Comparison of ENCODE assay signal across 21 cellular contexts in the genomic region with DNA sequence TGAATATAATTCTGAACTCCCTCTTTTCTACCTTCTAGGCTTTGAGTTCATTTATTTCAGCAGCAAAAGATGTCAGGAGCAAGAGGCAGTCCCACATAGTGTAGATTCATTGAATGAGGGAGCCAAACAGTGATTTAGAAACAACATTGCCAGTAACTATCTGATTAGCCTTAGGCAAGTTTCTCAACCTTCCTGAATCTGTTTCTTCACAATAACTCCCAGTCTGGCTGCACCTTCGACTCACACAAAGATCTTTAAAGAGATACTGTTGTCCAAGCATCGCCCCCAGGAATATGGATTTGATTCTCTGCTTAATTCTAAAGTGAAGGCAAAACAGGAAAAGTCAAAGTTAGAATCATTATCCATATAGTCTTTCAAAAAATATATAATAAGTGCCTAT.
"Had no signal": no experiment of that assay in that cellular context is flagged by ENCODE, and none has a peak within 500 bp of the region (broad histone marks: within the 10 kb centered on the region; RNA-seq: fewer than 3 reads in every experiment).

No MANE protein-coding gene starts in this region.

- H3K27ac Mint-ChIP-seq: endodermal cell, naive B cell, nephron had no signal

- H3K36me3 ChIP-seq: sigmoid colon, stomach, thoracic aorta, transverse colon had no signal

- H3K4me3 Mint-ChIP-seq: endodermal cell, naive B cell, nephron had no signal

- H3K27me3 Mint-ChIP-seq: naive B cell had no signal

- H3K9me3 Mint-ChIP-seq: naive B cell, nephron had no signal

- H3K27ac ChIP-seq: coronary artery, hepatocyte, psoas muscle, sigmoid colon, skin epidermis, stomach, thoracic aorta, transverse colon had no signal

- H3K9me3 ChIP-seq: psoas muscle, sigmoid colon, stomach, thoracic aorta, transverse colon had no signal

- H3K4me1 Mint-ChIP-seq: naive B cell, nephron had no signal

- FAIRE-seq: endothelial cell of umbilical vein, urothelium cell line had no signal

- H3K27me3 ChIP-seq: hepatocyte, sigmoid colon, stomach, transverse colon had no signal

- H3K4me3 ChIP-seq: coronary artery, hepatocyte, psoas muscle, sigmoid colon, skin epidermis, stomach, thoracic aorta, transverse colon had no signal

- DNase-seq: effector CD4-positive, alpha-beta T cell; endodermal cell; foreskin melanocyte; head of caudate nucleus; left colon; midbrain; naive B cell; psoas muscle; sigmoid colon; stimulated activated CD4-positive, alpha-beta T cell treated with anti-CD3 and anti-CD28 coated beads, Interleukin-12 subunit alpha, Interleukin-12 subunit beta, amount 100 ng/mL, for 4 hours; stimulated activated naive CD4-positive, alpha-beta T cell; stomach; substantia nigra; transverse colon had no signal

- H3K79me2 ChIP-seq: hepatocyte had no signal

- H3K4me1 ChIP-seq: psoas muscle, sigmoid colon, stomach, transverse colon had no signal

- H3K36me3 Mint-ChIP-seq: naive B cell had no signal

- H2AFZ ChIP-seq: hepatocyte had no signal

- H3K4me2 ChIP-seq: hepatocyte had no signal
